ENCODE assay signal across 19 cellular contexts in the genomic region with DNA sequence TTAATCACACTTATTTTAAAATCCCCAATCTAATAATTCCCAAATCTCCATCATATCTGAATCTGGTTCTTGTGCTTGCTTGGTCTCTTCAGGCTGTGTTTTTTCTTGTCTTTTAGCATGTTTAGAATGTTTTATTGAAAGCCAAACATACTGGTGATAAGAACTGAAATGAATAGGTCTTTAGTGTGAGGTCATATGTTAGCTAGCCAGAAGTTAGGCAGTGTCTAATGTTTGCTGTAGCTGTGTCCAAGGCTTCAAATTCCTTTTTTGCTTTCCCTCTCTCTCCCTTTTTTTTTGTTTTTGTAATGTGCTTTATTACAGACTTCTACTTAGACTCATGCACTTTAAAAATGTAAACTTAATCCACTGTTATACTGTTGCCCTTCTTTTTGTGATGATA.
DNase-seq lines count a peak whose midpoint lies in the region; ATAC-seq and TF ChIP-seq lines count a peak whose summit lies in the region.
"Had no signal": no experiment of that assay in that cellular context is flagged by ENCODE, and none has a peak within 500 bp of the region (broad histone marks: within the 10 kb centered on the region; RNA-seq: fewer than 3 reads in every experiment).

No MANE protein-coding gene starts in this region.

- TF ChIP-seq CTCF in body of pancreas (IDR thresholded peaks at IDR 0.05): no peak
- no peak for TF ChIP-seq CTCF in type B pancreatic cell (conservative IDR thresholded peaks at IDR 0.05)

- no peaks in the 10 kb centered on the region for H3K27me3 ChIP-seq in body of pancreas

- H3K4me1 Mint-ChIP-seq in type B pancreatic cell (ENCODE audit: unreplicated experiment): peaks cover 15% of the 10 kb centered on the region
- H3K4me1 Mint-ChIP-seq: B cell; CD4-positive, CD25-positive, alpha-beta regulatory T cell had no signal

- H3K36me3 ChIP-seq in body of pancreas (replicated peaks in 1 of 2; ENCODE audit: insufficient read depth in 1 of 2, low read depth in 2 of 2): no peaks in the 10 kb centered on the region

- intact Hi-C loops in body of pancreas (cut with DNase I): no loop called here

- H3K4me3 Mint-ChIP-seq in type B pancreatic cell: peak overlapping the region; percentile 6
- H3K4me3 Mint-ChIP-seq: B cell; CD4-positive, CD25-positive, alpha-beta regulatory T cell had no signal

- H3K4me1 ChIP-seq in body of pancreas: peaks cover 8% of the 10 kb centered on the region

- ATAC-seq in body of pancreas (peak; percentile 50), GM18519 (IDR thresholded peaks at IDR 0.05; ENCODE audit: low FRiP score, unreplicated experiment) (no peak)
- ATAC-seq: K562, PC-3 had no signal

- no peaks in the 10 kb centered on the region for H3K9me3 ChIP-seq in body of pancreas

- no peak overlapping the region for H3K4me3 ChIP-seq in body of pancreas
- H3K4me3 ChIP-seq: K562 had no signal

- peak; percentile 6 for DNase-seq in HuH-7 (ENCODE audit: low spot score)
- no peak for DNase-seq in body of pancreas
- DNase-seq in iris pigment epithelial cell (ENCODE audit: low read depth): peak; percentile 36
- no peak for DNase-seq in type B pancreatic cell (ENCODE audit: extremely low spot score, unreplicated experiment)
- no peak for DNase-seq in NAMALWA (ENCODE audit: low spot score)
- DNase-seq in activated T-cell treated with anti-CD3 and anti-CD28 coated beads, Interleukin-2, amount 50 U/mL, for 1 hour: no peak
- DNase-seq: CD4-positive, CD25-positive, alpha-beta regulatory T cell; DMS79; NCI-H1417 treated with DMSO at 0.1 percent for 48 hours; NCI-H1930; NCI-H2171 treated with DMSO at 0.1 percent for 48 hours; NCI-H510A; NCI-H774; PC-3 had no signal

- no peaks in the 10 kb centered on the region for H3K9me3 Mint-ChIP-seq in type B pancreatic cell

- TF ChIP-seq POLR2A in body of pancreas (IDR thresholded peaks at IDR 0.05): no peak

- H3K27ac ChIP-seq in body of pancreas: no peak overlapping the region
- H3K27ac ChIP-seq: HL-60, RWPE1 had no signal

- H3K27ac Mint-ChIP-seq in type B pancreatic cell: no peak overlapping the region
- H3K27ac Mint-ChIP-seq: B cell; CD4-positive, CD25-positive, alpha-beta regulatory T cell had no signal

- no peaks in the 10 kb centered on the region for H3K27me3 Mint-ChIP-seq in type B pancreatic cell
- H3K27me3 Mint-ChIP-seq: B cell; CD4-positive, CD25-positive, alpha-beta regulatory T cell had no signal

- peaks cover 4% of the 10 kb centered on the region for H3K36me3 Mint-ChIP-seq in type B pancreatic cell
- H3K36me3 Mint-ChIP-seq: CD4-positive, CD25-positive, alpha-beta regulatory T cell had no signal

Comparison
In these comparisons a context has a peak if more than half of its experiments do, and no peak if none do; other contexts are left out.
1. DNase-seq: peak in HuH-7 (single experiment) and iris pigment epithelial cell (single experiment); none in body of pancreas (0 of 4), type B pancreatic cell (single experiment), NAMALWA (single experiment) and activated T-cell treated with anti-CD3 and anti-CD28 coated beads, Interleukin-2, amount 50 U/mL, for 1 hour (single experiment).